Comparison of ENCODE assay signal across 19 cellular contexts in the genomic region with DNA sequence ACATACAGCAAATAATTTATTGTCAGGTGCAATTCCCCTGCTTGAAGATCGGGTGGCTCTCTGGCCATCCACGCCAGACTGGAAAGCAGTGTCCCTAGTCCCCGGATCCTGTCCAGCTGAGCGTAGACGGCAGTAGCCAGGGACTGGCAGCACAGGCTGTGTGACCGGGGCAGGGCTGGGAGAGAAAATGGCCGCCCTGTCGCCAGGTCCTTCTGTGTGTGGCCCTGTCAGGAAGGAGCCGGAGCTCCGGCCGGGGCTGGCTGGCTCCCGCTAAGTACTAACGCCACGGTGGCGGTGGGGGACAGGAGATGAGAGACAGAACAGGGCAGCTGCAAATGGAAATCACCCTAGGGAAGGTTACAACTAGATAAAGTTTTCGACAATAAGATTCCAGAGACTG.
DNase-seq lines count a peak whose midpoint lies in the region; ATAC-seq and TF ChIP-seq lines count a peak whose summit lies in the region.
"Had no signal": no experiment of that assay in that cellular context is flagged by ENCODE, and none has a peak within 500 bp of the region (broad histone marks: within the 10 kb centered on the region; RNA-seq: fewer than 3 reads in every experiment).

No MANE protein-coding gene starts in this region.

- peaks cover 11% of the 10 kb centered on the region for H3K4me1 Mint-ChIP-seq in glutamatergic neuron (ENCODE audit: low read depth, unreplicated experiment)

- no peak overlapping the region for H3K18ac ChIP-seq in mesenchymal stem cell (ENCODE audit: low read depth in 1 of 2, low read length in 2 of 2)

- no peak overlapping the region for H2BK15ac ChIP-seq in mesenchymal stem cell (ENCODE audit: low read depth, poor library complexity, severe bottlenecking)

- H3K27me3 ChIP-seq in mesenchymal stem cell (ENCODE audit: control insufficient read depth in 1 of 2, insufficient read depth in 1 of 2, low read length in 2 of 2) (no peaks in the 10 kb centered on the region), skeletal muscle satellite cell (ENCODE audit: control insufficient read depth, insufficient read depth, low read length) (no peaks in the 10 kb centered on the region)

- no peak overlapping the region for H3K4me3 ChIP-seq in mesenchymal stem cell (ENCODE audit: insufficient read depth in 1 of 2, low read depth in 1 of 2, low read length in 2 of 2)
- H3K4me3 ChIP-seq in skeletal muscle satellite cell (ENCODE audit: low read length), result peak overlapping the region; percentile 38
- H3K4me3 ChIP-seq: A549 had no signal

- H3K27ac ChIP-seq in mesenchymal stem cell (ENCODE audit: low read length, poor library complexity, severe bottlenecking), result no peak overlapping the region
- H3K27ac ChIP-seq: A549, C4-2B, HL-60 had no signal

- H3K4ac ChIP-seq in mesenchymal stem cell (ENCODE audit: low read depth in 1 of 2, low read length in 2 of 2), result no peak overlapping the region

- DNase-seq in Right ventricle myocardium inferior (ENCODE audit: missing footprints) (no peak), cardiac septum (ENCODE audit: low spot score) (no peak), glutamatergic neuron (peak; percentile 16), mesenchymal stem cell (no peak), islet precursor cell (no peak)
- DNase-seq: Caco-2, KG1, NCI-H1092, NCI-H1694, NCI-H446 treated with DMSO at 0.1 percent for 48 hours, NCI-H748 treated with DMSO at 0.1 percent for 48 hours had no signal

- H3K79me1 ChIP-seq in mesenchymal stem cell (replicated peaks; ENCODE audit: low read length, poor library complexity, severe bottlenecking), result no peaks in the 10 kb centered on the region

- intact Hi-C loops in Right ventricle myocardium inferior (cut with DNase I) (no loop called here), cardiac septum (cut with DNase I) (no loop called here)

- H3K4me3 Mint-ChIP-seq in glutamatergic neuron (ENCODE audit: unreplicated experiment), result no peak overlapping the region

- H3K9me3 ChIP-seq in mesenchymal stem cell (ENCODE audit: control insufficient read depth, low read length) (no peaks in the 10 kb centered on the region), skeletal muscle satellite cell (replicated peaks; ENCODE audit: low read length) (no peaks in the 10 kb centered on the region)
- H3K9me3 ChIP-seq: Caco-2 had no signal

- H3K27me3 Mint-ChIP-seq in glutamatergic neuron (ENCODE audit: unreplicated experiment), result peaks cover 2% of the 10 kb centered on the region

- no peaks in the 10 kb centered on the region for H3K9me3 Mint-ChIP-seq in glutamatergic neuron (ENCODE audit: unreplicated experiment)

- 95% methylated on average over 16 of the region's 16 CpGs for WGBS in mesenchymal stem cell

- H3K27ac Mint-ChIP-seq in glutamatergic neuron (ENCODE audit: unreplicated experiment), result no peak overlapping the region

- no peaks in the 10 kb centered on the region for H3K36me3 Mint-ChIP-seq in glutamatergic neuron (ENCODE audit: unreplicated experiment)

- H3K36me3 ChIP-seq in mesenchymal stem cell (ENCODE audit: control insufficient read depth in 1 of 2, insufficient read depth in 2 of 2, low read depth in 1 of 2, low read length in 2 of 2), result no peaks in the 10 kb centered on the region
- H3K36me3 ChIP-seq in skeletal muscle satellite cell (ENCODE audit: insufficient read depth, low read length), result no peaks in the 10 kb centered on the region

- ATAC-seq in Right ventricle myocardium inferior (peak; percentile 38), GM19351 (IDR thresholded peaks at IDR 0.05; ENCODE audit: unreplicated experiment) (no peak), GM19328 (IDR thresholded peaks at IDR 0.05; ENCODE audit: unreplicated experiment) (no peak)
- ATAC-seq: A549, HCT116, Panc1 had no signal

- H3K4me1 ChIP-seq in mesenchymal stem cell (ENCODE audit: control insufficient read depth, insufficient read depth, low read depth, low read length) (peaks cover 7% of the 10 kb centered on the region), skeletal muscle satellite cell (ENCODE audit: control insufficient read depth, insufficient read depth, low read length) (peaks cover 7% of the 10 kb centered on the region)
- H3K4me1 ChIP-seq: A549, Caco-2 had no signal

- no peak overlapping the region for H3K14ac ChIP-seq in mesenchymal stem cell (ENCODE audit: low read length in 2 of 2)

- H3K9ac ChIP-seq in mesenchymal stem cell (ENCODE audit: low read length) (no peak overlapping the region), skeletal muscle satellite cell (ENCODE audit: low read depth, low read length) (no peak overlapping the region)

- no peak overlapping the region for H3K23ac ChIP-seq in mesenchymal stem cell (ENCODE audit: low read length in 2 of 2)

- H2BK120ac ChIP-seq in mesenchymal stem cell (ENCODE audit: low read depth, low read length), result no peak overlapping the region

- no peak overlapping the region for H2AFZ ChIP-seq in mesenchymal stem cell (ENCODE audit: low read depth, low read length)

- H2AK5ac ChIP-seq in mesenchymal stem cell (ENCODE audit: low read length, severe bottlenecking), result peak overlapping the region; percentile 31

- H3K4me2 ChIP-seq in mesenchymal stem cell (ENCODE audit: low read length, poor library complexity, severe bottlenecking), result no peak overlapping the region
- H3K4me2 ChIP-seq in skeletal muscle satellite cell (ENCODE audit: low read length), result peak overlapping the region; percentile 52
- H3K4me2 ChIP-seq: A549 had no signal

- H2BK5ac ChIP-seq in mesenchymal stem cell (ENCODE audit: low read depth, low read length, poor library complexity, severe bottlenecking), result no peak overlapping the region

- H4K91ac ChIP-seq in mesenchymal stem cell (ENCODE audit: low read length), result no peak overlapping the region

- TF ChIP-seq CTCF in glutamatergic neuron (IDR thresholded peaks at IDR 0.05; ENCODE audit: partially characterized antibody, unreplicated experiment), result no peak

- no peak overlapping the region for H2BK12ac ChIP-seq in mesenchymal stem cell (ENCODE audit: low read length in 2 of 2)

- H4K8ac ChIP-seq in mesenchymal stem cell (ENCODE audit: low read length), result no peak overlapping the region
